Comparison of ENCODE assay signal across 20 cellular contexts in the genomic region with DNA sequence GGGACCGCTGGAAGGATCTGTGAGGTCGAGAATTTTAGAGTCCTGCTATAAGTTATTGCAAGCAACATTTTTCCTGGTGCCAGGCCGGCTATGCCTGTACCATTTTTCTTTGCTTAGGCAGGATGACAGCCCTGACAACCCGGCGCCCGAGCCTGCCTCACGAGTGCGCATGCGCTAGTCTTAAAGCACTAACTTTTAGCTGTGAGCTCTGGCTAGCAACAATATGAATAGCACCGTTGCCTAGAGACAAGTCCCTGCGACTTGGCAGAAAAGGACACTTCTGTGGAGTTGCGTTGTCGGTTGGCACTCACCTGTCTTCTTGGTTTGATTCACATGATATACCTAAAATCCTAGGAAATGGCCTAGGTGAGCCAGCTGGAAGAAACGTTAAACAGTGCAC.
"Had no signal": no experiment of that assay in that cellular context is flagged by ENCODE, and none has a peak within 500 bp of the region (broad histone marks: within the 10 kb centered on the region; RNA-seq: fewer than 3 reads in every experiment).

No MANE protein-coding gene starts in this region.

- H3K27ac ChIP-seq: HL-60, SJSA1, SK-N-MC had no signal

- H3K4me1 ChIP-seq: SJSA1 had no signal

- H3K36me3 ChIP-seq: MG63, SJSA1 had no signal

- H3K27me3 ChIP-seq: MG63, SJSA1 had no signal

- DNase-seq: KBM-7, MG63, NCI-H1092 treated with DMSO at 0.1 percent for 48 hours, NCI-H1436, NCI-H187, NCI-H2029, NCI-H2081 treated with DMSO at 0.1 percent for 48 hours, NCI-H2171, NCI-H226, NCI-H446, NCI-H510A, NCI-H524 treated with DMSO at 0.1 percent for 48 hours, NCI-H69, NCI-H774, Right ventricle myocardium superior, RPMI8226, SIG-M5 had no signal

- H3K9me3 ChIP-seq: MG63, SJSA1 had no signal

- H3K4me3 ChIP-seq: MG63, SJSA1, SK-N-MC had no signal
